16 cellular contexts compared by ENCODE assay signal in genomic region chr19:35669974-35670373, GRCh38. TPM values are rescaled to one million over a fixed set of nuclear protein-coding genes. Genes with fewer than 3 reads are reported as not detected.
DNase-seq lines count a peak whose midpoint lies in the region; ATAC-seq, FAIRE-seq and TF ChIP-seq lines count a peak whose summit lies in the region.
"Had no signal": no experiment of that assay in that cellular context is flagged by ENCODE, and none has a peak within 500 bp of the region (broad histone marks: within the 10 kb centered on the region; RNA-seq: fewer than 3 reads in every experiment).

No MANE protein-coding gene starts in this region.

- no peak overlapping the region for H3K27ac ChIP-seq in HepG2 (ENCODE audit: extremely low read length, insufficient read depth, low read length)
- no peak overlapping the region for H3K27ac ChIP-seq in right lobe of liver
- no peak overlapping the region for H3K27ac ChIP-seq in neural progenitor cell
- H3K27ac ChIP-seq in effector memory CD4-positive, alpha-beta T cell (ENCODE audit: insufficient read depth, low read length, poor library complexity, severe bottlenecking), result no peak overlapping the region

- peaks cover 19% of the 10 kb centered on the region for H3K27me3 Mint-ChIP-seq in activated T-helper 17 cell treated with anti-CD3 and anti-CD28 coated beads, Interleukin-2, amount 50 U/mL, for 72 hours
- H3K27me3 Mint-ChIP-seq in neural progenitor cell (ENCODE audit: insufficient read depth, low read depth), result peaks cover 27% of the 10 kb centered on the region

- H3K27me3 ChIP-seq in HepG2 (ENCODE audit: control insufficient read depth in 1 of 2, insufficient read depth in 2 of 2, low read length in 2 of 2) (0 out of 5 replicates have a peak, but pooled peaks cover 0 to 4% of the 10 kb centered on the region in 2 experiments), right lobe of liver (no peaks in the 10 kb centered on the region), neural progenitor cell (peaks cover 44% of the 10 kb centered on the region)
- no peaks in the 10 kb centered on the region for H3K27me3 ChIP-seq in effector memory CD4-positive, alpha-beta T cell (replicated peaks; ENCODE audit: control insufficient read depth, insufficient read depth, low read length, poor library complexity, severe bottlenecking)

- H3K9ac ChIP-seq in HepG2 (ENCODE audit: insufficient read depth, low read depth, low read length) (no peak overlapping the region), neural progenitor cell (no peak overlapping the region)

- TF ChIP-seq POLR2A in HepG2 (IDR thresholded peaks at IDR 0.05; ENCODE audit: insufficient read depth in 1 of 2, low read depth in 2 of 2, low read length in 2 of 2), result no peak
- no peak for TF ChIP-seq POLR2A in right lobe of liver (IDR thresholded peaks at IDR 0.05)

- FAIRE-seq in HepG2 (lab: Jason Lieb, UNC), result no peak
- FAIRE-seq: H1 had no signal

- H3K4me3 Mint-ChIP-seq in activated T-helper 17 cell treated with anti-CD3 and anti-CD28 coated beads, Interleukin-2, amount 50 U/mL, for 72 hours, result peak overlapping the region; percentile 44
- H3K4me3 Mint-ChIP-seq in neural progenitor cell, result peak overlapping the region; percentile 41
- H3K4me3 Mint-ChIP-seq: B cell; CD4-positive, alpha-beta T cell had no signal

- DNase-seq in HepG2 (ENCODE audit: low spot score) (no peak), right lobe of liver (no peak), neural progenitor cell (ENCODE audit: low spot score) (no peak), AML-193 (lab: John Stamatoyannopoulos, UW) (no peak), kidney tubule cell (ENCODE audit: low spot score) (no peak)
- DNase-seq in effector memory CD4-positive, alpha-beta T cell, result no peak
- DNase-seq: ACHN; C1 segment of cervical spinal cord; CD4-positive, alpha-beta T cell; IMR-90 had no signal

- WGBS in HepG2 (ENCODE audit: low lambda C conversion rate), result 50% methylated on average over 4 of the region's 4 CpGs
- 51% methylated on average over 4 of the region's 4 CpGs for WGBS in right lobe of liver (ENCODE audit: insufficient coverage, low coverage, low lambda C conversion rate, missing lambda C conversion rate)

- peaks cover 26% of the 10 kb centered on the region for H3K36me3 Mint-ChIP-seq in activated T-helper 17 cell treated with anti-CD3 and anti-CD28 coated beads, Interleukin-2, amount 50 U/mL, for 72 hours (ENCODE audit: low read depth)
- H3K36me3 Mint-ChIP-seq in neural progenitor cell, result no peaks in the 10 kb centered on the region

- no peaks in the 10 kb centered on the region for H3K9me3 Mint-ChIP-seq in activated T-helper 17 cell treated with anti-CD3 and anti-CD28 coated beads, Interleukin-2, amount 50 U/mL, for 72 hours
- H3K9me3 Mint-ChIP-seq in neural progenitor cell, result no peaks in the 10 kb centered on the region
- H3K9me3 Mint-ChIP-seq: CD4-positive, alpha-beta T cell had no signal

- TF ChIP-seq RAD21 in HepG2 (CRISPR knock-in tag; IDR thresholded peaks at IDR 0.05), result no peak

- intact Hi-C loops in HepG2 (cut with micrococcal nuclease; ENCODE audit: unreplicated experiment) (no loop called here), right lobe of liver (cut with DNase I) (no loop called here)

- H3K4me1 ChIP-seq in HepG2 (ENCODE audit: insufficient read depth, low read length) (peaks cover 41% of the 10 kb centered on the region), right lobe of liver (peaks cover 0 to 5% (median 0%) of the 10 kb centered on the region in 4 donors), neural progenitor cell (no peaks in the 10 kb centered on the region)
- H3K4me1 ChIP-seq in effector memory CD4-positive, alpha-beta T cell (ENCODE audit: control insufficient read depth, insufficient read depth, low read length, poor library complexity, severe bottlenecking), result peaks cover 8% of the 10 kb centered on the region

- H3K4me2 ChIP-seq in HepG2 (ENCODE audit: low read depth, low read length), result no peak overlapping the region
- no peak overlapping the region for H3K4me2 ChIP-seq in neural progenitor cell

- no peaks in the 10 kb centered on the region for H3K79me2 ChIP-seq in HepG2 (ENCODE audit: insufficient read depth, low read length)
- H3K79me2 ChIP-seq in neural progenitor cell (ENCODE audit: low read depth), result no peaks in the 10 kb centered on the region

- no peaks in the 10 kb centered on the region for H3K36me3 ChIP-seq in HepG2 (replicated peaks in 1 of 2; ENCODE audit: control insufficient read depth in 1 of 2, insufficient read depth in 2 of 2, low read length in 2 of 2)
- H3K36me3 ChIP-seq in right lobe of liver, result no peaks in the 10 kb centered on the region
- H3K36me3 ChIP-seq in neural progenitor cell, result no peaks in the 10 kb centered on the region
- H3K36me3 ChIP-seq in effector memory CD4-positive, alpha-beta T cell (ENCODE audit: control insufficient read depth, insufficient read depth, low read length), result no peaks in the 10 kb centered on the region

- POLR2A ChIA-PET in HepG2 (lab: Yijun Ruan, JAX), result no interaction called here

- TF ChIP-seq CTCF in HepG2 (CRISPR knock-in tag; IDR thresholded peaks at IDR 0.05) (no peak), right lobe of liver (IDR thresholded peaks at IDR 0.05) (no peak), neural progenitor cell (IDR thresholded peaks at IDR 0.05) (no peak)

- H4K20me1 ChIP-seq in HepG2 (ENCODE audit: insufficient read depth, low read length) (no peaks in the 10 kb centered on the region), neural progenitor cell (ENCODE audit: low read depth) (no peaks in the 10 kb centered on the region)

- TF ChIP-seq EP300 in HepG2 (IDR thresholded peaks at IDR 0.05; ENCODE audit: low read depth in 2 of 2, low read length in 2 of 2) (no peak), HepG2 (CRISPR knock-in tag; IDR thresholded peaks at IDR 0.05; ENCODE audit: borderline replicate concordance) (no peak)

- H3K4me3 ChIP-seq in HepG2 (replicated peaks in 1 of 3; ENCODE audit: insufficient read depth in 1 of 3, low read depth in 2 of 3, low read length in 3 of 3) (no peak overlapping the region), right lobe of liver (no peak overlapping the region), neural progenitor cell (no peak overlapping the region)
- no peak overlapping the region for H3K4me3 ChIP-seq in effector memory CD4-positive, alpha-beta T cell (ENCODE audit: insufficient read depth, low read depth, low read length, poor library complexity, severe bottlenecking)

- no TSS peak for BruUV-seq in HepG2 (replicated peaks; lab: Mats Ljungman, UMichigan)

- CTCF ChIA-PET in HepG2 (lab: Yijun Ruan, JAX; ENCODE audit: low intra/inter-chr PET ratio, low total read pairs), result no interaction called here

- ATAC-seq in HepG2 (no peak), right lobe of liver (no peak)
- ATAC-seq in activated T-helper 17 cell treated with anti-CD3 and anti-CD28 coated beads, Interleukin-2, amount 50 U/mL, for 72 hours (replicated peaks), result no peak
- ATAC-seq: HCT116 had no signal

- H3K27ac Mint-ChIP-seq in activated T-helper 17 cell treated with anti-CD3 and anti-CD28 coated beads, Interleukin-2, amount 50 U/mL, for 72 hours, result peak overlapping the region; percentile 60
- H3K27ac Mint-ChIP-seq in neural progenitor cell, result no peak overlapping the region
- H3K27ac Mint-ChIP-seq: B cell; CD4-positive, alpha-beta T cell had no signal

- H2AFZ ChIP-seq in HepG2 (ENCODE audit: low read length) (no peak overlapping the region), neural progenitor cell (replicated peaks) (no peak overlapping the region)

- no peaks in the 10 kb centered on the region for H3K9me3 ChIP-seq in HepG2 (ENCODE audit: low read length)
- no peaks in the 10 kb centered on the region for H3K9me3 ChIP-seq in right lobe of liver
- no peaks in the 10 kb centered on the region for H3K9me3 ChIP-seq in neural progenitor cell (ENCODE audit: low read depth)
- no peaks in the 10 kb centered on the region for H3K9me3 ChIP-seq in effector memory CD4-positive, alpha-beta T cell (ENCODE audit: control insufficient read depth, low read length)

- in situ Hi-C loops in HepG2 (cut with HindIII; ENCODE audit: extremely low pct_ligation_motif_present, low pct_unique_long_range_greater_than_20kb), result no loop called here

- peaks cover 11% of the 10 kb centered on the region for H3F3A ChIP-seq in neural progenitor cell (ENCODE audit: low read depth)

- H3K4me1 Mint-ChIP-seq in activated T-helper 17 cell treated with anti-CD3 and anti-CD28 coated beads, Interleukin-2, amount 50 U/mL, for 72 hours, result peaks cover 15% of the 10 kb centered on the region
- H3K4me1 Mint-ChIP-seq in neural progenitor cell, result peaks cover 2% of the 10 kb centered on the region

RNA-seq across cellular contexts. Expression of gene UPK1A, which starts 3.7 kb away (rescaled TPM):
- total RNA-seq in HepG2 (2016; rRNA removed; fragmentation: Illumina TruSeq; extraction: Trizol) (not detected in 2 replicates), right lobe of liver (under 1 TPM in 1 of 6 experiments, not detected in 5; 0.27 TPM), neural progenitor cell (ENCODE audit: low replicate concordance) (1.3 TPM in 1 of 2 replicates, not detected in the other)
- total RNA-seq in HepG2 (2016; cell fraction: cytosol; rRNA removed; fragmentation: Illumina TruSeq; extraction: Trizol; ENCODE audit: low read depth), result not detected in 2 replicates
- not detected in 2 replicates for total RNA-seq in HepG2 (2016; cell fraction: insoluble cytoplasmic fraction; rRNA removed; fragmentation: Illumina TruSeq; extraction: Trizol)
- not detected in 2 replicates for total RNA-seq in HepG2 (2016; cell fraction: membrane; rRNA removed; fragmentation: Illumina TruSeq; extraction: Trizol)
- total RNA-seq in HepG2 (2016; cell fraction: nucleus; rRNA removed; fragmentation: Illumina TruSeq; extraction: Trizol), result not detected in 2 replicates
- 2.5 and 2.9 TPM in 2 replicates for polyA plus RNA-seq in HepG2 (2011; rRNA removed)
- 2.3 and 3.1 TPM in 2 replicates for polyA plus RNA-seq in HepG2 (2011; cell fraction: cytosol; rRNA removed)
- 1.7 and 1.8 TPM in 2 replicates for polyA plus RNA-seq in HepG2 (2011; cell fraction: nucleus; rRNA removed)
- 0.93 and 1.7 TPM in 2 replicates for polyA plus RNA-seq in HepG2 (2012)
- polyA plus RNA-seq in HepG2 (2016; cell fraction: cytosol; fragmentation: Illumina TruSeq; extraction: Trizol; ENCODE audit: low read depth), result 0.17 TPM in 1 of 2 replicates, not detected in the other
- polyA plus RNA-seq in HepG2 (2016; cell fraction: insoluble cytoplasmic fraction; fragmentation: Illumina TruSeq; extraction: Trizol; ENCODE audit: low read depth), result 0.20 TPM in 1 of 2 replicates, not detected in the other
- 0.14 TPM in 1 of 2 replicates, not detected in the other for polyA plus RNA-seq in HepG2 (2016; cell fraction: membrane; fragmentation: Illumina TruSeq; extraction: Trizol; ENCODE audit: low read depth)
- not detected in 2 replicates for polyA plus RNA-seq in HepG2 (2016; cell fraction: nucleus; fragmentation: Illumina TruSeq; extraction: Trizol; ENCODE audit: insufficient read depth, low read depth)
- 0.30 and 1.3 TPM in 2 replicates for polyA minus RNA-seq in HepG2 (2011; rRNA and poly(A)+ RNA removed; ENCODE audit: low replicate concordance)
- 0.88 and 0.89 TPM in 2 replicates for polyA minus RNA-seq in HepG2 (2011; cell fraction: cytosol; rRNA and poly(A)+ RNA removed)
- 0.39 TPM in 1 of 2 replicates, not detected in the other for polyA minus RNA-seq in HepG2 (2011; cell fraction: nucleus; rRNA and poly(A)+ RNA removed)
- total RNA-seq in activated T-helper 17 cell treated with anti-CD3 and anti-CD28 coated beads, Interleukin-2, amount 50 U/mL, for 72 hours, result 1 to 10 TPM in 1 of 2 donors, under 1 TPM in 1; 0.73 to 8.0 TPM
- total RNA-seq: A172, B cell, Daoy, IMR-90 had no signal

RNA-seq across cellular contexts. Expression of gene COX6B1, which starts 21.9 kb away (rescaled TPM):
- total RNA-seq in HepG2 (2016; rRNA removed; fragmentation: Illumina TruSeq; extraction: Trizol), result 487 and 598 TPM in 2 replicates
- 218 and 283 TPM in 2 replicates for total RNA-seq in HepG2 (2016; cell fraction: cytosol; rRNA removed; fragmentation: Illumina TruSeq; extraction: Trizol; ENCODE audit: low read depth)
- 483 and 617 TPM in 2 replicates for total RNA-seq in HepG2 (2016; cell fraction: insoluble cytoplasmic fraction; rRNA removed; fragmentation: Illumina TruSeq; extraction: Trizol)
- 247 and 299 TPM in 2 replicates for total RNA-seq in HepG2 (2016; cell fraction: membrane; rRNA removed; fragmentation: Illumina TruSeq; extraction: Trizol)
- total RNA-seq in HepG2 (2016; cell fraction: nucleus; rRNA removed; fragmentation: Illumina TruSeq; extraction: Trizol), result 178 and 186 TPM in 2 replicates
- polyA plus RNA-seq in HepG2 (2011; rRNA removed), result 469 and 481 TPM in 2 replicates
- polyA plus RNA-seq in HepG2 (2011; cell fraction: cytosol; rRNA removed), result 584 and 686 TPM in 2 replicates
- polyA plus RNA-seq in HepG2 (2011; cell fraction: nucleus; rRNA removed), result 208 and 220 TPM in 2 replicates
- polyA plus RNA-seq in HepG2 (2012), result 383 and 386 TPM in 2 replicates
- polyA plus RNA-seq in HepG2 (2016; cell fraction: cytosol; fragmentation: Illumina TruSeq; extraction: Trizol; ENCODE audit: low read depth), result 249 and 303 TPM in 2 replicates
- 687 and 740 TPM in 2 replicates for polyA plus RNA-seq in HepG2 (2016; cell fraction: insoluble cytoplasmic fraction; fragmentation: Illumina TruSeq; extraction: Trizol; ENCODE audit: low read depth)
- 255 and 294 TPM in 2 replicates for polyA plus RNA-seq in HepG2 (2016; cell fraction: membrane; fragmentation: Illumina TruSeq; extraction: Trizol; ENCODE audit: low read depth)
- 319 and 339 TPM in 2 replicates for polyA plus RNA-seq in HepG2 (2016; cell fraction: nucleus; fragmentation: Illumina TruSeq; extraction: Trizol; ENCODE audit: insufficient read depth, low read depth)
- polyA minus RNA-seq in HepG2 (2011; rRNA and poly(A)+ RNA removed; ENCODE audit: low replicate concordance), result 521 and 803 TPM in 2 replicates
- 131 and 134 TPM in 2 replicates for polyA minus RNA-seq in HepG2 (2011; cell fraction: cytosol; rRNA and poly(A)+ RNA removed)
- polyA minus RNA-seq in HepG2 (2011; cell fraction: nucleus; rRNA and poly(A)+ RNA removed), result 44.8 and 54.5 TPM in 2 replicates
- 100 to 1,000 TPM; 189 to 697 (median 228) TPM for total RNA-seq in right lobe of liver
- total RNA-seq in activated T-helper 17 cell treated with anti-CD3 and anti-CD28 coated beads, Interleukin-2, amount 50 U/mL, for 72 hours, result 100 to 1,000 TPM; 331 to 427 TPM
- total RNA-seq in neural progenitor cell (ENCODE audit: low replicate concordance), result 403 and 511 TPM in 2 replicates

RNA-seq across cellular contexts. Expression of gene ETV2, which starts 28.4 kb away (rescaled TPM):
- total RNA-seq in HepG2 (2016; rRNA removed; fragmentation: Illumina TruSeq; extraction: Trizol) (0.20 and 0.46 TPM in 2 replicates), right lobe of liver (1 to 10 TPM in 1 of 6 experiments, under 1 TPM in 3, not detected in 2; 0.38 to 1.2 (median 0.57) TPM), neural progenitor cell (ENCODE audit: low replicate concordance) (0.71 TPM in 1 of 2 replicates, not detected in the other)
- total RNA-seq in HepG2 (2016; cell fraction: cytosol; rRNA removed; fragmentation: Illumina TruSeq; extraction: Trizol; ENCODE audit: low read depth), result 0.40 and 0.71 TPM in 2 replicates
- 0.52 and 0.63 TPM in 2 replicates for total RNA-seq in HepG2 (2016; cell fraction: insoluble cytoplasmic fraction; rRNA removed; fragmentation: Illumina TruSeq; extraction: Trizol)
- 0.43 and 1.0 TPM in 2 replicates for total RNA-seq in HepG2 (2016; cell fraction: membrane; rRNA removed; fragmentation: Illumina TruSeq; extraction: Trizol)
- 0.60 TPM in 1 of 2 replicates, not detected in the other for total RNA-seq in HepG2 (2016; cell fraction: nucleus; rRNA removed; fragmentation: Illumina TruSeq; extraction: Trizol)
- 0.07 and 0.18 TPM in 2 replicates for polyA plus RNA-seq in HepG2 (2011; rRNA removed)
- 0.19 and 0.35 TPM in 2 replicates for polyA plus RNA-seq in HepG2 (2011; cell fraction: cytosol; rRNA removed)
- not detected in 2 replicates for polyA plus RNA-seq in HepG2 (2011; cell fraction: nucleus; rRNA removed)
- polyA plus RNA-seq in HepG2 (2012), result 0.21 TPM in 1 of 2 replicates, not detected in the other
- 2.2 and 2.4 TPM in 2 replicates for polyA plus RNA-seq in HepG2 (2016; cell fraction: cytosol; fragmentation: Illumina TruSeq; extraction: Trizol; ENCODE audit: low read depth)
- polyA plus RNA-seq in HepG2 (2016; cell fraction: insoluble cytoplasmic fraction; fragmentation: Illumina TruSeq; extraction: Trizol; ENCODE audit: low read depth), result 0.93 and 1.0 TPM in 2 replicates
- 1.2 and 1.8 TPM in 2 replicates for polyA plus RNA-seq in HepG2 (2016; cell fraction: membrane; fragmentation: Illumina TruSeq; extraction: Trizol; ENCODE audit: low read depth)
- polyA plus RNA-seq in HepG2 (2016; cell fraction: nucleus; fragmentation: Illumina TruSeq; extraction: Trizol; ENCODE audit: insufficient read depth, low read depth), result 1.2 TPM in 1 of 2 replicates, not detected in the other
- 0.18 TPM in 1 of 2 replicates, not detected in the other for polyA minus RNA-seq in HepG2 (2011; rRNA and poly(A)+ RNA removed; ENCODE audit: low replicate concordance)
- polyA minus RNA-seq in HepG2 (2011; cell fraction: cytosol; rRNA and poly(A)+ RNA removed), result not detected in 2 replicates
- polyA minus RNA-seq in HepG2 (2011; cell fraction: nucleus; rRNA and poly(A)+ RNA removed), result not detected in 2 replicates
- total RNA-seq in activated T-helper 17 cell treated with anti-CD3 and anti-CD28 coated beads, Interleukin-2, amount 50 U/mL, for 72 hours, result under 1 TPM; 0.61 to 0.99 TPM
- total RNA-seq: Daoy, IMR-90 had no signal

RNA-seq across cellular contexts. Expression of gene ZBTB32, which starts 34.4 kb away (rescaled TPM):
- total RNA-seq in HepG2 (2016; rRNA removed; fragmentation: Illumina TruSeq; extraction: Trizol) (not detected in 2 replicates), right lobe of liver (under 1 TPM in 1 of 6 experiments, not detected in 5; 0.15 TPM), neural progenitor cell (ENCODE audit: low replicate concordance) (not detected in 2 replicates)
- not detected in 2 replicates for total RNA-seq in HepG2 (2016; cell fraction: cytosol; rRNA removed; fragmentation: Illumina TruSeq; extraction: Trizol; ENCODE audit: low read depth)
- not detected in 2 replicates for total RNA-seq in HepG2 (2016; cell fraction: insoluble cytoplasmic fraction; rRNA removed; fragmentation: Illumina TruSeq; extraction: Trizol)
- total RNA-seq in HepG2 (2016; cell fraction: membrane; rRNA removed; fragmentation: Illumina TruSeq; extraction: Trizol), result not detected in 2 replicates
- not detected in 2 replicates for total RNA-seq in HepG2 (2016; cell fraction: nucleus; rRNA removed; fragmentation: Illumina TruSeq; extraction: Trizol)
- not detected in 2 replicates for polyA plus RNA-seq in HepG2 (2011; rRNA removed)
- not detected in 2 replicates for polyA plus RNA-seq in HepG2 (2011; cell fraction: cytosol; rRNA removed)
- polyA plus RNA-seq in HepG2 (2011; cell fraction: nucleus; rRNA removed), result not detected in 2 replicates
- polyA plus RNA-seq in HepG2 (2012), result 0.50 TPM in 1 of 2 replicates, not detected in the other
- polyA plus RNA-seq in HepG2 (2016; cell fraction: cytosol; fragmentation: Illumina TruSeq; extraction: Trizol; ENCODE audit: low read depth), result not detected in 2 replicates
- polyA plus RNA-seq in HepG2 (2016; cell fraction: insoluble cytoplasmic fraction; fragmentation: Illumina TruSeq; extraction: Trizol; ENCODE audit: low read depth), result not detected in 2 replicates
- polyA plus RNA-seq in HepG2 (2016; cell fraction: membrane; fragmentation: Illumina TruSeq; extraction: Trizol; ENCODE audit: low read depth), result not detected in 2 replicates
- polyA plus RNA-seq in HepG2 (2016; cell fraction: nucleus; fragmentation: Illumina TruSeq; extraction: Trizol; ENCODE audit: insufficient read depth, low read depth), result not detected in 2 replicates
- not detected in 2 replicates for polyA minus RNA-seq in HepG2 (2011; rRNA and poly(A)+ RNA removed; ENCODE audit: low replicate concordance)
- not detected in 2 replicates for polyA minus RNA-seq in HepG2 (2011; cell fraction: cytosol; rRNA and poly(A)+ RNA removed)
- polyA minus RNA-seq in HepG2 (2011; cell fraction: nucleus; rRNA and poly(A)+ RNA removed), result not detected in 2 replicates
- 100 to 1,000 TPM; 138 to 217 TPM for total RNA-seq in activated T-helper 17 cell treated with anti-CD3 and anti-CD28 coated beads, Interleukin-2, amount 50 U/mL, for 72 hours
- total RNA-seq: A172, IMR-90 had no signal
- polyA plus RNA-seq: IMR-90 had no signal

RNA-seq across cellular contexts. Expression of gene RBM42, which starts 41.1 kb away (rescaled TPM):
- total RNA-seq in HepG2 (2016; rRNA removed; fragmentation: Illumina TruSeq; extraction: Trizol) (49.7 and 55.3 TPM in 2 replicates), right lobe of liver (10 to 100 TPM; 27.8 to 46.5 (median 31.0) TPM), neural progenitor cell (ENCODE audit: low replicate concordance) (20.1 and 53.7 TPM in 2 replicates)
- 6.0 and 6.9 TPM in 2 replicates for total RNA-seq in HepG2 (2016; cell fraction: cytosol; rRNA removed; fragmentation: Illumina TruSeq; extraction: Trizol; ENCODE audit: low read depth)
- total RNA-seq in HepG2 (2016; cell fraction: insoluble cytoplasmic fraction; rRNA removed; fragmentation: Illumina TruSeq; extraction: Trizol), result 47.3 and 54.7 TPM in 2 replicates
- total RNA-seq in HepG2 (2016; cell fraction: membrane; rRNA removed; fragmentation: Illumina TruSeq; extraction: Trizol), result 14.0 and 14.6 TPM in 2 replicates
- 19.2 and 23.6 TPM in 2 replicates for total RNA-seq in HepG2 (2016; cell fraction: nucleus; rRNA removed; fragmentation: Illumina TruSeq; extraction: Trizol)
- 27.2 and 30.6 TPM in 2 replicates for polyA plus RNA-seq in HepG2 (2011; rRNA removed)
- 31.2 and 46.3 TPM in 2 replicates for polyA plus RNA-seq in HepG2 (2011; cell fraction: cytosol; rRNA removed)
- polyA plus RNA-seq in HepG2 (2011; cell fraction: nucleus; rRNA removed), result 22.3 and 22.9 TPM in 2 replicates
- 29.6 and 31.8 TPM in 2 replicates for polyA plus RNA-seq in HepG2 (2012)
- 8.2 TPM in 2 replicates for polyA plus RNA-seq in HepG2 (2016; cell fraction: cytosol; fragmentation: Illumina TruSeq; extraction: Trizol; ENCODE audit: low read depth)
- 57.8 and 72.2 TPM in 2 replicates for polyA plus RNA-seq in HepG2 (2016; cell fraction: insoluble cytoplasmic fraction; fragmentation: Illumina TruSeq; extraction: Trizol; ENCODE audit: low read depth)
- polyA plus RNA-seq in HepG2 (2016; cell fraction: membrane; fragmentation: Illumina TruSeq; extraction: Trizol; ENCODE audit: low read depth), result 10.1 and 13.3 TPM in 2 replicates
- 40.6 and 42.2 TPM in 2 replicates for polyA plus RNA-seq in HepG2 (2016; cell fraction: nucleus; fragmentation: Illumina TruSeq; extraction: Trizol; ENCODE audit: insufficient read depth, low read depth)
- polyA minus RNA-seq in HepG2 (2011; rRNA and poly(A)+ RNA removed; ENCODE audit: low replicate concordance), result 29.9 and 44.8 TPM in 2 replicates
- 18.9 and 20.0 TPM in 2 replicates for polyA minus RNA-seq in HepG2 (2011; cell fraction: cytosol; rRNA and poly(A)+ RNA removed)
- polyA minus RNA-seq in HepG2 (2011; cell fraction: nucleus; rRNA and poly(A)+ RNA removed), result 4.8 and 6.1 TPM in 2 replicates
- 10 to 100 TPM; 54.7 to 95.6 TPM for total RNA-seq in activated T-helper 17 cell treated with anti-CD3 and anti-CD28 coated beads, Interleukin-2, amount 50 U/mL, for 72 hours
